ENCODE assay signal across 8 cellular contexts in genomic region chr1:30144831-30145230, GRCh38.
"Had no signal": no experiment of that assay in that cellular context is flagged by ENCODE, and none has a peak within 500 bp of the region (broad histone marks: within the 10 kb centered on the region; RNA-seq: fewer than 3 reads in every experiment).

No MANE protein-coding gene starts in this region.

- H3K36me3 ChIP-seq: HAP-1 had no signal

- H3K4me3 Mint-ChIP-seq: HFFc6 had no signal

- H3K27ac Mint-ChIP-seq: HFFc6 had no signal

- H3K4me3 ChIP-seq: GM23248, HAP-1, K562 had no signal

- FAIRE-seq: HTR-8/SVneo, K562 had no signal

- DNase-seq: GM23248, GOT3, H7, HFFc6, IMR-90 had no signal
